2 cellular contexts compared by ENCODE assay signal in genomic region chr3:156769661-156770654, GRCh38.
A peak's percentile ranks its signal among the peaks of the same experiment; 100 is the strongest.
TF ChIP-seq lines count a peak whose summit lies in the region.

No MANE protein-coding gene starts in this region.

TF ChIP-seq in IMR-90, 13 proteins besides CTCF, POLR2A, EP300 and RAD21:
- TF ChIP-seq USF2 (IDR thresholded peaks at IDR 0.05; ENCODE audit: low read depth, low read length) (no peak), RFX5 (IDR thresholded peaks at IDR 0.05; ENCODE audit: low read depth, low read length) (no peak), RCOR1 (IDR thresholded peaks at IDR 0.05; ENCODE audit: insufficient replicate concordance, low read length) (no peak), SMC3 (IDR thresholded peaks at IDR 0.05; ENCODE audit: low read depth, low read length) (no peak), ELK1 (IDR thresholded peaks at IDR 0.05; ENCODE audit: borderline replicate concordance, low read depth, low read length) (no peak), FOS (IDR thresholded peaks at IDR 0.05; ENCODE audit: low read depth, low read length) (no peak), MAZ (IDR thresholded peaks at IDR 0.05; ENCODE audit: borderline replicate concordance, low read depth, low read length) (no peak), CHD1 (IDR thresholded peaks at IDR 0.05; ENCODE audit: low read depth, low read length) (no peak), MAFK (IDR thresholded peaks at IDR 0.05; ENCODE audit: low read depth, low read length) (no peak), CEBPB (IDR thresholded peaks at IDR 0.05; ENCODE audit: low read depth, low read length) (no peak), MXI1 (IDR thresholded peaks at IDR 0.05; ENCODE audit: borderline replicate concordance, low read depth, low read length) (no peak), NFE2L2 (IDR thresholded peaks at IDR 0.05; ENCODE audit: low read depth, low read length) (no peak), BHLHE40 (IDR thresholded peaks at IDR 0.05; ENCODE audit: low read depth, low read length) (no peak)

TF ChIP-seq in GM12878, 131 proteins besides CTCF, POLR2A, EP300 and RAD21:
- TF ChIP-seq ZNF24 (IDR thresholded peaks at IDR 0.05) (peak; percentile 20; the same call in 1 of the 2 replicates), ZNF622 (IDR thresholded peaks at IDR 0.05) (no peak)
